2 cellular contexts compared by ENCODE assay signal in genomic region chr1:53276902-53277281, GRCh38.
TF ChIP-seq lines count a peak whose summit lies in the region.

No MANE protein-coding gene starts in this region.

TF ChIP-seq in K562, 482 proteins besides CTCF, POLR2A, EP300 and RAD21:
- peak; percentile 77 for TF ChIP-seq RBM22 (IDR thresholded peaks at IDR 0.05; ENCODE audit: low read depth, low read length, poor library complexity, severe bottlenecking)
- TF ChIP-seq, protein P1, sequence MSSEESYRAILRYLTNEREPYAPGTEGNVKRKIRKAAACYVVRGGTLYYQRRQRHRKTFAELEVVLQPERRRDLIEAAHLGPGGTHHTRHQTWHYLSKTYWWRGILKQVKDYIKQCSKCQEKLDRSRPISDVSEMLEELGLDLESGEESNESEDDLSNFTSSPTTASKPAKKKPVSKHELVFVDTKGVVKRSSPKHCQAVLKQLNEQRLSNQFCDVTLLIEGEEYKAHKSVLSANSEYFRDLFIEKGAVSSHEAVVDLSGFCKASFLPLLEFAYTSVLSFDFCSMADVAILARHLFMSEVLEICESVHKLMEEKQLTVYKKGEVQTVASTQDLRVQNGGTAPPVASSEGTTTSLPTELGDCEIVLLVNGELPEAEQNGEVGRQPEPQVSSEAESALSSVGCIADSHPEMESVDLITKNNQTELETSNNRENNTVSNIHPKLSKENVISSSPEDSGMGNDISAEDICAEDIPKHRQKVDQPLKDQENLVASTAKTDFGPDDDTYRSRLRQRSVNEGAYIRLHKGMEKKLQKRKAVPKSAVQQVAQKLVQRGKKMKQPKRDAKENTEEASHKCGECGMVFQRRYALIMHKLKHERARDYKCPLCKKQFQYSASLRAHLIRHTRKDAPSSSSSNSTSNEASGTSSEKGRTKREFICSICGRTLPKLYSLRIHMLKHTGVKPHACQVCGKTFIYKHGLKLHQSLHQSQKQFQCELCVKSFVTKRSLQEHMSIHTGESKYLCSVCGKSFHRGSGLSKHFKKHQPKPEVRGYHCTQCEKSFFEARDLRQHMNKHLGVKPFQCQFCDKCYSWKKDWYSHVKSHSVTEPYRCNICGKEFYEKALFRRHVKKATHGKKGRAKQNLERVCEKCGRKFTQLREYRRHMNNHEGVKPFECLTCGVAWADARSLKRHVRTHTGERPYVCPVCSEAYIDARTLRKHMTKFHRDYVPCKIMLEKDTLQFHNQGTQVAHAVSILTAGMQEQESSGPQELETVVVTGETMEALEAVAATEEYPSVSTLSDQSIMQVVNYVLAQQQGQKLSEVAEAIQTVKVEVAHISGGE (CRISPR knock-in tag; IDR thresholded peaks at IDR 0.05): no peak
- peak; percentile 23 for TF ChIP-seq ZBTB33 (CRISPR knock-in tag; IDR thresholded peaks at IDR 0.05)
- TF ChIP-seq, protein P2, sequence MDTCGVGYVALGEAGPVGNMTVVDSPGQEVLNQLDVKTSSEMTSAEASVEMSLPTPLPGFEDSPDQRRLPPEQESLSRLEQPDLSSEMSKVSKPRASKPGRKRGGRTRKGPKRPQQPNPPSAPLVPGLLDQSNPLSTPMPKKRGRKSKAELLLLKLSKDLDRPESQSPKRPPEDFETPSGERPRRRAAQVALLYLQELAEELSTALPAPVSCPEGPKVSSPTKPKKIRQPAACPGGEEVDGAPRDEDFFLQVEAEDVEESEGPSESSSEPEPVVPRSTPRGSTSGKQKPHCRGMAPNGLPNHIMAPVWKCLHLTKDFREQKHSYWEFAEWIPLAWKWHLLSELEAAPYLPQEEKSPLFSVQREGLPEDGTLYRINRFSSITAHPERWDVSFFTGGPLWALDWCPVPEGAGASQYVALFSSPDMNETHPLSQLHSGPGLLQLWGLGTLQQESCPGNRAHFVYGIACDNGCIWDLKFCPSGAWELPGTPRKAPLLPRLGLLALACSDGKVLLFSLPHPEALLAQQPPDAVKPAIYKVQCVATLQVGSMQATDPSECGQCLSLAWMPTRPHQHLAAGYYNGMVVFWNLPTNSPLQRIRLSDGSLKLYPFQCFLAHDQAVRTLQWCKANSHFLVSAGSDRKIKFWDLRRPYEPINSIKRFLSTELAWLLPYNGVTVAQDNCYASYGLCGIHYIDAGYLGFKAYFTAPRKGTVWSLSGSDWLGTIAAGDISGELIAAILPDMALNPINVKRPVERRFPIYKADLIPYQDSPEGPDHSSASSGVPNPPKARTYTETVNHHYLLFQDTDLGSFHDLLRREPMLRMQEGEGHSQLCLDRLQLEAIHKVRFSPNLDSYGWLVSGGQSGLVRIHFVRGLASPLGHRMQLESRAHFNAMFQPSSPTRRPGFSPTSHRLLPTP (IDR thresholded peaks at IDR 0.05; ENCODE audit: borderline replicate concordance, extremely low read depth, insufficient read length): no peak
- TF ChIP-seq ESRRA (IDR thresholded peaks at IDR 0.05; ENCODE audit: borderline replicate concordance, low read depth): no peak
- TF ChIP-seq POLR2G (IDR thresholded peaks at IDR 0.05; ENCODE audit: low read depth, low read length): 0 out of 2 replicates have a peak, but pooled peaks have one; percentile 44

TF ChIP-seq in H1, 55 proteins besides CTCF, POLR2A, EP300 and RAD21:
- TF ChIP-seq CEBPB (IDR thresholded peaks at IDR 0.05; ENCODE audit: low read depth, low read length) (no peak), TEAD4 (IDR thresholded peaks at IDR 0.05; ENCODE audit: low read depth, low read length) (no peak), TAF7 (optimal IDR thresholded peaks at IDR 0.05; ENCODE audit: borderline replicate concordance, low read depth, low read length) (no peak), MAFK (IDR thresholded peaks at IDR 0.05; ENCODE audit: low read depth, low read length) (no peak), ATF2 (IDR thresholded peaks at IDR 0.05; ENCODE audit: low read length) (no peak), SP2 (IDR thresholded peaks at IDR 0.05; ENCODE audit: low read length) (no peak), SP1 (IDR thresholded peaks at IDR 0.05; ENCODE audit: low read depth, low read length) (no peak), NANOG (IDR thresholded peaks at IDR 0.05; ENCODE audit: insufficient read depth, low read depth, low read length, poor library complexity, severe bottlenecking) (no peak)
